9 cellular contexts compared by ENCODE assay signal in the genomic region with DNA sequence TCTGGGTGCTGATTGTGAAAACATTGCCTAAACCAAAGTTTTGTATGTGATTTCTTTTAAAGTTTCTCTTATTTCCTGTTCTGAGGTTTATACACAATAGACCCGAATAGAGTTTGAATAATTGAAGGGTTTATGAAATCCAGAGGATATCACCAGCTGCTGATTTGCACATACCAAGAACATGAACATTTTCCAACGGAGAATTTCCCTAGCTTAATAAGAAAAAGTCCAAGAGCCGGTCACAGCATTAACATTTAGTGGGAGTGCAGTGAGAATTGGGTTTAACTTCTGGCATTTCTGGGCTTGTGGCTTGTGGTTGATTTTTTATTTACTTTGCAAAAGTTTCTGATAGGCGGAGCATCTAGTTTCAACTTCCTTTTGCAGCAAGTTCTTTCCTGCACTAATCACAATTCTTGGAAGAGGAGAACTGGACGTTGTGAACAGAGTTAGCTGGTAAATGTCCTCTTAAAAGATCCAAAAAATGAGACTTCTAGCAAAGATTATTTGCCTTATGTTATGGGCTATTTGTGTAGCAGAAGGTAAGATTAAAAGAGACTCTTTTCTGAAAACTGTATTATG. TPM values are rescaled to one million over a fixed set of nuclear protein-coding genes. Genes with fewer than 3 reads are reported as not detected.
DNase-seq lines count a peak whose midpoint lies in the region; ATAC-seq, FAIRE-seq and TF ChIP-seq lines count a peak whose summit lies in the region.
"Had no signal": no experiment of that assay in that cellular context is flagged by ENCODE, and none has a peak within 500 bp of the region (broad histone marks: within the 10 kb centered on the region; RNA-seq: fewer than 3 reads in every experiment).

A gene (plus strand): TSS at position 407 of the 579 bp plus-strand sequence. CDS start 75 bp downstream, at position 482.

- H3K4me3 ChIP-seq in kidney (ENCODE audit: low read length in 2 of 2) = peak within 1 kb of the TSS; percentile 23 to 53
- peak within 1 kb of the TSS in 2 of 4 donors; percentile 1 to 29 for H3K4me3 ChIP-seq in transverse colon

- no peaks in the 10 kb centered on the region for H3K9me3 ChIP-seq in kidney (ENCODE audit: control insufficient read depth in 1 of 2, low read length in 2 of 2)
- no peaks in the 10 kb centered on the region for H3K9me3 ChIP-seq in transverse colon

- H3K27me3 ChIP-seq in transverse colon = no peaks in the 10 kb centered on the region

- no peak within 1 kb of the TSS for H3K9ac ChIP-seq in kidney (ENCODE audit: low read length in 2 of 2)

- no peak for TF ChIP-seq EP300 in transverse colon (IDR thresholded peaks at IDR 0.05; ENCODE audit: low read depth)

- in situ Hi-C loops in transverse colon (cut with MboI; ENCODE audit: low pct_ligation_motif_present in 1 of 4, low pct_unique_long_range_greater_than_20kb in 1 of 4, low sequenced_read_pairs in 3 of 4) = loop anchor here in 2 of 4 donors (25.0 kb wide), 2 partner anchors 489 to 514 kb away; no protein-coding TSS in a partner anchor

- WGBS in transverse colon (ENCODE audit: low coverage in 1 of 2), 2 donors = 21 to 27% methylated on average over 5 of the region's 5 CpGs

- H3K4me1 ChIP-seq in kidney (ENCODE audit: control insufficient read depth in 1 of 2, insufficient read depth in 1 of 2, low read depth in 1 of 2, low read length in 2 of 2) (no peaks in the 10 kb centered on the region), transverse colon (peaks cover 0 to 3% (median 0%) of the 10 kb centered on the region in 4 donors)

- DNase-seq in NOMO-1 treated with DMSO at 0.1 percent for 48 hours (lab: John Stamatoyannopoulos, UW; ENCODE audit: unreplicated experiment) (peak; percentile 29), NOMO-1 treated with dmso at 0.1 percent for 144 hours (lab: John Stamatoyannopoulos, UW; ENCODE audit: unreplicated experiment) (no peak), amniotic stem cell (lab: John Stamatoyannopoulos, UW) (peak; percentile 73), kidney (no peak), transverse colon (no peak), DMS53 (lab: John Stamatoyannopoulos, UW) (no peak), NCI-H526 treated with DMSO at 0.1 percent for 48 hours (lab: John Stamatoyannopoulos, UW) (no peak)

- FAIRE-seq in kidney (lab: Jason Lieb, UNC) = no peak

- H3K27ac ChIP-seq in kidney (ENCODE audit: low read depth in 2 of 2, low read length in 2 of 2) (no peak within 1 kb of the TSS), transverse colon (peak within 1 kb of the TSS; percentile 26 to 48 (median 44))
- H3K27ac ChIP-seq: 22Rv1 had no signal

- no peak for ATAC-seq in GM21447 (IDR thresholded peaks at IDR 0.05; ENCODE audit: unreplicated experiment)

- intact Hi-C loops in kidney (cut with DNase I) = no loop called here
- intact Hi-C loops in transverse colon (cut with DNase I; ENCODE audit: low total_unique reads) = no loop called here

- no peak for TF ChIP-seq CTCF in kidney (IDR thresholded peaks at IDR 0.05; ENCODE audit: borderline replicate concordance, extremely low read depth, insufficient read depth)
- no peak for TF ChIP-seq CTCF in transverse colon (IDR thresholded peaks at IDR 0.05)

- H3K36me3 ChIP-seq in kidney (ENCODE audit: control insufficient read depth in 1 of 2, insufficient read depth in 2 of 2, low read length in 2 of 2) (no peaks in the 10 kb centered on the region), transverse colon (no peaks in the 10 kb centered on the region)

- TF ChIP-seq POLR2A in transverse colon (IDR thresholded peaks at IDR 0.05) = peak; percentile 57

RNA-seq across cellular contexts. Expression of the gene that starts here (rescaled TPM):
- total RNA-seq in kidney (99.3 TPM), transverse colon (10 to 100 TPM in 3 of 4 donors, 1 to 10 TPM in 1; 5.2 to 92.3 (median 23.6) TPM)
- 24.8 TPM for polyA plus RNA-seq in kidney (ENCODE audit: insufficient read depth, low read depth, low replicate concordance)

Comparison
In these comparisons a context has a peak if more than half of its experiments do, and no peak if none do; other contexts are left out.
1. DNase-seq: peak in NOMO-1 treated with DMSO at 0.1 percent for 48 hours (single experiment) and amniotic stem cell (single experiment); none in NOMO-1 treated with dmso at 0.1 percent for 144 hours (single experiment), kidney (single experiment), transverse colon (single experiment), DMS53 (single experiment) and NCI-H526 treated with DMSO at 0.1 percent for 48 hours (single experiment).
2. H3K27ac ChIP-seq: peak in transverse colon (4 of 4); none in kidney (0 of 2).